9 cellular contexts compared by ENCODE assay signal in genomic region chr9:136052991-136053756, GRCh38. TPM values are rescaled to one million over a fixed set of nuclear protein-coding genes. Genes with fewer than 3 reads are reported as not detected.
DNase-seq lines count a peak whose midpoint lies in the region; ATAC-seq and TF ChIP-seq lines count a peak whose summit lies in the region.
"Had no signal": no experiment of that assay in that cellular context is flagged by ENCODE, and none has a peak within 500 bp of the region (broad histone marks: within the 10 kb centered on the region; RNA-seq: fewer than 3 reads in every experiment).

No MANE protein-coding gene starts in this region.

- H3K27me3 Mint-ChIP-seq in Caco-2 (ENCODE audit: insufficient read depth, unreplicated experiment) (no peaks in the 10 kb centered on the region), endothelial cell (ENCODE audit: unreplicated experiment) (peaks cover 3% of the 10 kb centered on the region)

- H3K9me3 Mint-ChIP-seq in Caco-2 (ENCODE audit: unreplicated experiment) (no peaks in the 10 kb centered on the region), endothelial cell (ENCODE audit: unreplicated experiment) (no peaks in the 10 kb centered on the region)
- H3K9me3 Mint-ChIP-seq: IgD-negative memory B cell had no signal

- H3K27ac Mint-ChIP-seq in Caco-2 (ENCODE audit: unreplicated experiment): peak overlapping the region; percentile 86
- H3K27ac Mint-ChIP-seq in endothelial cell (ENCODE audit: unreplicated experiment): no peak overlapping the region
- H3K27ac Mint-ChIP-seq: IgD-negative memory B cell had no signal

- H3K36me3 ChIP-seq in Caco-2 (ENCODE audit: control insufficient read depth, insufficient read depth, low read length): no peaks in the 10 kb centered on the region
- H3K36me3 ChIP-seq in PC-9 (ENCODE audit: low read depth): no peaks in the 10 kb centered on the region
- peaks cover 0 to 22% of the 10 kb centered on the region in 2 donors for H3K36me3 ChIP-seq in gastroesophageal sphincter
- H3K36me3 ChIP-seq in ovary: no peaks in the 10 kb centered on the region

- DNase-seq in Caco-2 (no peak), PC-9 (no peak), ovary (peak in 1 of 5 donors; percentile 25), endothelial cell (ENCODE audit: low spot score) (no peak), GOT3 (lab: John Stamatoyannopoulos, UW) (no peak)

- no peak for TF ChIP-seq POLR2A in gastroesophageal sphincter (IDR thresholded peaks at IDR 0.05)
- no peak for TF ChIP-seq POLR2A in ovary (IDR thresholded peaks at IDR 0.05)

- no peaks in the 10 kb centered on the region for H3K4me1 Mint-ChIP-seq in Caco-2 (ENCODE audit: low read depth, unreplicated experiment)
- peaks cover 2% of the 10 kb centered on the region for H3K4me1 Mint-ChIP-seq in endothelial cell (ENCODE audit: unreplicated experiment)

- no peak for ATAC-seq in gastroesophageal sphincter
- no peak for ATAC-seq in HG02571 (IDR thresholded peaks at IDR 0.05; ENCODE audit: unreplicated experiment)
- no peak for ATAC-seq in GM21515 (IDR thresholded peaks at IDR 0.05; ENCODE audit: unreplicated experiment)

- no peaks in the 10 kb centered on the region for H3K9me2 ChIP-seq in PC-9 (ENCODE audit: insufficient read depth)

- TF ChIP-seq EP300 in gastroesophageal sphincter (IDR thresholded peaks at IDR 0.05) (no peak), ovary (IDR thresholded peaks at IDR 0.05) (no peak)

- 17% methylated on average over 2 of the region's 23 CpGs; no CpG with 5 or more reads in 1 of the 2 donors for WGBS in gastroesophageal sphincter (ENCODE audit: low coverage in 1 of 2), 2 donors
- 53 to 60% (median 57%) methylated on average over 23 of the region's 23 CpGs for WGBS in ovary, 3 donors

- CTCF ChIA-PET in Caco-2 (lab: Charles Lee): interaction anchor here (1.5 kb wide), 1 partner anchor 86 kb away, joined by 5 read pairs; no protein-coding TSS in a partner anchor
- CTCF ChIA-PET in PC-9 (lab: Charles Lee): no interaction called here

- H3K36me3 Mint-ChIP-seq in Caco-2 (ENCODE audit: insufficient read depth, unreplicated experiment) (peaks cover 7% of the 10 kb centered on the region), endothelial cell (ENCODE audit: low read depth, unreplicated experiment) (no peaks in the 10 kb centered on the region)
- H3K36me3 Mint-ChIP-seq: IgD-negative memory B cell had no signal

- 0 out of 2 replicates have a peak, but pooled peaks cover 8% of the 10 kb centered on the region for H3K79me2 ChIP-seq in PC-9 (ENCODE audit: low read depth)

- H3K9me3 ChIP-seq in Caco-2: no peaks in the 10 kb centered on the region
- H3K9me3 ChIP-seq in PC-9 (ENCODE audit: insufficient read depth, low read depth): no peaks in the 10 kb centered on the region
- H3K9me3 ChIP-seq in gastroesophageal sphincter: no peaks in the 10 kb centered on the region
- no peaks in the 10 kb centered on the region for H3K9me3 ChIP-seq in ovary

- H3K4me2 ChIP-seq in PC-9: peak overlapping the region; percentile 100

- peaks cover 19% of the 10 kb centered on the region for H3F3A ChIP-seq in PC-9 (ENCODE audit: insufficient read depth, low read depth)

- BruUV-seq in Caco-2 (replicated peaks; lab: Mats Ljungman, UMichigan): no TSS peak
- TSS peak; percentile 93 for BruUV-seq in PC-9 (replicated peaks; lab: Mats Ljungman, UMichigan)

- H3K27me3 ChIP-seq in Caco-2 (replicated peaks; ENCODE audit: control insufficient read depth, insufficient read depth, low read length) (no peaks in the 10 kb centered on the region), PC-9 (ENCODE audit: insufficient read depth, low read depth) (no peaks in the 10 kb centered on the region), gastroesophageal sphincter (no peaks in the 10 kb centered on the region), ovary (no peaks in the 10 kb centered on the region)

- H3K4me3 Mint-ChIP-seq in Caco-2 (ENCODE audit: unreplicated experiment) (no peak overlapping the region), endothelial cell (ENCODE audit: unreplicated experiment) (no peak overlapping the region)
- H3K4me3 Mint-ChIP-seq: IgD-negative memory B cell had no signal

- H3K27ac ChIP-seq in PC-9 (peak overlapping the region; percentile 65), gastroesophageal sphincter (peak overlapping the region; percentile 2 to 88 (median 86)), ovary (no peak overlapping the region)

- no peak for TF ChIP-seq CTCF in Caco-2 (IDR thresholded peaks at IDR 0.05; ENCODE audit: insufficient read depth in 1 of 2, low read depth in 1 of 2, low read length in 1 of 2, severe bottlenecking in 1 of 2, unreplicated experiment in 1 of 2)
- TF ChIP-seq CTCF in PC-9 (conservative IDR thresholded peaks at IDR 0.05): no peak
- no peak for TF ChIP-seq CTCF in gastroesophageal sphincter (IDR thresholded peaks at IDR 0.05)
- no peak for TF ChIP-seq CTCF in ovary (IDR thresholded peaks at IDR 0.05)
- TF ChIP-seq CTCF in endothelial cell (IDR thresholded peaks at IDR 0.05; ENCODE audit: unreplicated experiment): no peak

- H3K4me3 ChIP-seq in Caco-2 (ENCODE audit: low read depth, low read length): no peak overlapping the region
- H3K4me3 ChIP-seq in PC-9: peak overlapping the region; percentile 74
- H3K4me3 ChIP-seq in gastroesophageal sphincter: peak overlapping the region in 1 of 2 donors; percentile 60
- peak overlapping the region; percentile 6 for H3K4me3 ChIP-seq in ovary

- intact Hi-C loops in Caco-2 (cut with micrococcal nuclease; ENCODE audit: unreplicated experiment): no loop called here
- intact Hi-C loops in PC-9 (cut with micrococcal nuclease; ENCODE audit: unreplicated experiment): loop anchor here (1.0 to 5.0 kb wide), 3 partner anchors 26 to 64 kb away; partner anchors contain the start of genes NACC2 and TMEM250
- intact Hi-C loops in ovary (cut with DNase I): no loop called here

- H3K4me1 ChIP-seq in Caco-2 (peaks cover 30% of the 10 kb centered on the region), PC-9 (replicated peaks; ENCODE audit: insufficient read depth) (peaks cover 33% of the 10 kb centered on the region), gastroesophageal sphincter (peaks cover 0 to 100% (median 66%) of the 10 kb centered on the region in 3 donors), ovary (ENCODE audit: insufficient read depth) (peaks cover 17% of the 10 kb centered on the region)

- no peak overlapping the region; the same call in 1 of the 2 replicates for H2AFZ ChIP-seq in PC-9

- peaks cover 14% of the 10 kb centered on the region for H4K20me1 ChIP-seq in PC-9 (ENCODE audit: insufficient read depth)

- POLR2A ChIA-PET in Caco-2 (lab: Charles Lee) (no interaction called here), PC-9 (lab: Charles Lee; ENCODE audit: unreplicated experiment) (interaction anchor here (0.6 kb wide), 2 partner anchors 18 to 787 kb away, joined by 3 to 18 read pairs; no protein-coding TSS in a partner anchor)

RNA-seq across cellular contexts. Expression of gene NACC2, which starts 41.9 kb away (rescaled TPM):
- 20.3 and 22.0 TPM in 2 replicates for total RNA-seq in Caco-2 (2022)
- total RNA-seq in PC-9 (2021): 22.4 and 23.8 TPM in 2 replicates
- total RNA-seq in gastroesophageal sphincter: 100 to 1,000 TPM in 3 of 4 donors, 10 to 100 TPM in 1; 71.4 to 209 (median 110) TPM
- total RNA-seq in ovary: 10 to 100 TPM; 14.3 to 47.0 (median 29.8) TPM
- 1 to 10 TPM; 7.0 to 7.6 TPM for polyA plus RNA-seq in ovary
- total RNA-seq in endothelial cell (ENCODE audit: unreplicated experiment): 9.6 TPM

Comparison
In these comparisons a context has a peak if more than half of its experiments do, and no peak if none do; other contexts are left out.
1. H3K27ac ChIP-seq: peak in PC-9 (single experiment) and gastroesophageal sphincter (4 of 4); none in ovary (0 of 2).